In genomic region chr6:72748759-72749158, GRCh38 we compare ENCODE assay signal across 10 cellular contexts.
DNase-seq lines count a peak whose midpoint lies in the region; ATAC-seq lines count a peak whose summit lies in the region.
"Had no signal": no experiment of that assay in that cellular context is flagged by ENCODE, and none has a peak within 500 bp of the region (broad histone marks: within the 10 kb centered on the region; RNA-seq: fewer than 3 reads in every experiment).

No MANE protein-coding gene starts in this region.

- DNase-seq in A172 (ENCODE audit: low spot score): peak; percentile 80
- DNase-seq in LHCN-M2 (ENCODE audit: low read depth): peak; percentile 98
- DNase-seq in epidermal melanocyte (ENCODE audit: insufficient read length, low spot score): peak; percentile 19
- DNase-seq in anterior cingulate cortex (lab: John Stamatoyannopoulos, UW): no peak
- DNase-seq in occipital lobe (lab: John Stamatoyannopoulos, UW): no peak
- DNase-seq: left ventricle myocardium superior had no signal

- ATAC-seq in GM18868 (IDR thresholded peaks at IDR 0.05; ENCODE audit: unreplicated experiment) (peak; percentile 88), HG03520 (IDR thresholded peaks at IDR 0.05; ENCODE audit: unreplicated experiment) (no peak), HG03175 (IDR thresholded peaks at IDR 0.05; ENCODE audit: unreplicated experiment) (no peak)
- ATAC-seq: left ventricle myocardium superior, Right ventricle myocardium inferior had no signal

Comparison
In these comparisons a context has a peak if more than half of its experiments do, and no peak if none do; other contexts are left out.
1. DNase-seq: peak in A172 (single experiment), LHCN-M2 (single experiment) and epidermal melanocyte (single experiment); none in anterior cingulate cortex (0 of 58) and occipital lobe (single experiment).